ENCODE assay signal across 1 cellular context in genomic region chr15:90716976-90717821, GRCh38.
A peak's percentile ranks its signal among the peaks of the same experiment; 100 is the strongest.
TF ChIP-seq lines count a peak whose summit lies in the region.

TSS of gene BLM (plus strand) at chr15:90717346. CDS start at chr15:90747393, 30,047 bp downstream.

TF ChIP-seq in GM12878, 131 proteins besides CTCF, POLR2A, EP300 and RAD21 (continued from another document and continues in another):
- no peak for TF ChIP-seq CEBPZ (IDR thresholded peaks at IDR 0.05; ENCODE audit: low read depth, low read length)
- TF ChIP-seq ZBTB11 (CRISPR knock-in tag; IDR thresholded peaks at IDR 0.05): no peak
- TF ChIP-seq EZH2 (IDR thresholded peaks at IDR 0.05; ENCODE audit: borderline replicate concordance, control insufficient read depth, low read depth, low read length): no peak
- TF ChIP-seq IKZF2 (IDR thresholded peaks at IDR 0.05): peak in 1 of 2 experiments; percentile 48; a peak in 2 of 4 replicates
- TF ChIP-seq USF1 (IDR thresholded peaks at IDR 0.05; ENCODE audit: borderline replicate concordance, extremely low read length, insufficient read depth, low read depth, low read length): peak; percentile 61
- no peak for TF ChIP-seq TBL1XR1 (IDR thresholded peaks at IDR 0.05; ENCODE audit: low read depth, low read length)
- no peak for TF ChIP-seq BCL3 (IDR thresholded peaks at IDR 0.05; ENCODE audit: borderline replicate concordance, insufficient read depth, low read depth, low read length, poor library complexity, severe bottlenecking)
- no peak for TF ChIP-seq YBX1 (IDR thresholded peaks at IDR 0.05)
- TF ChIP-seq NFXL1 (IDR thresholded peaks at IDR 0.05; ENCODE audit: borderline replicate concordance): no peak
- no peak for TF ChIP-seq SREBF1 (IDR thresholded peaks at IDR 0.05; ENCODE audit: low read length)
- 0 out of 2 replicates have a peak, but pooled peaks have one; percentile 10 for TF ChIP-seq HCFC1 (IDR thresholded peaks at IDR 0.05; ENCODE audit: low read length)
- no peak for TF ChIP-seq ZZZ3 (IDR thresholded peaks at IDR 0.05; ENCODE audit: control insufficient read depth, insufficient read length, low read depth)
- no peak for TF ChIP-seq NR2C1 (IDR thresholded peaks at IDR 0.05)
- TF ChIP-seq CEBPB (IDR thresholded peaks at IDR 0.05; ENCODE audit: borderline replicate concordance in 1 of 2, low read depth in 2 of 2, low read length in 2 of 2): no peak
- TF ChIP-seq ELK1 (IDR thresholded peaks at IDR 0.05; ENCODE audit: low read depth, low read length): peak; percentile 70; the same call in 1 of the 2 replicates
- peak; percentile 90 for TF ChIP-seq TAF1 (IDR thresholded peaks at IDR 0.05; ENCODE audit: borderline replicate concordance, low read depth, low read length)
- TF ChIP-seq EED (IDR thresholded peaks at IDR 0.05; ENCODE audit: low read depth): peak; percentile 58
- no peak for TF ChIP-seq MTA2 (IDR thresholded peaks at IDR 0.05; ENCODE audit: low read depth)
- TF ChIP-seq ZNF384 (IDR thresholded peaks at IDR 0.05; ENCODE audit: borderline replicate concordance, low read depth, low read length): no peak
- TF ChIP-seq MYC (IDR thresholded peaks at IDR 0.05; ENCODE audit: insufficient read depth, insufficient read length, insufficient replicate concordance, low read length, severe bottlenecking): no peak
- TF ChIP-seq ATF2 (IDR thresholded peaks at IDR 0.05; ENCODE audit: low read length): no peak
- TF ChIP-seq MTA3 (IDR thresholded peaks at IDR 0.05; ENCODE audit: borderline replicate concordance, low read length): no peak; the same call in 1 of the 2 replicates
- peak in 1 of 2 experiments; percentile 63; a peak in 3 of 4 replicates for TF ChIP-seq SRF (IDR thresholded peaks at IDR 0.05; ENCODE audit: low read depth in 2 of 2, low read length in 2 of 2)
- no peak for TF ChIP-seq ZNF592 (IDR thresholded peaks at IDR 0.05)
- TF ChIP-seq CUX1 (IDR thresholded peaks at IDR 0.05; ENCODE audit: insufficient replicate concordance, low read depth, low read length): no peak
- TF ChIP-seq ZBTB33 (IDR thresholded peaks at IDR 0.05): no peak
- no peak for TF ChIP-seq BCL11A (IDR thresholded peaks at IDR 0.05; ENCODE audit: low read depth, low read length)
- TF ChIP-seq YY1 (IDR thresholded peaks at IDR 0.05; ENCODE audit: low read depth, low read length): no peak; the same call in 1 of the 2 replicates
- no peak for TF ChIP-seq JUNB (IDR thresholded peaks at IDR 0.05)
- no peak for TF ChIP-seq STAT3 (IDR thresholded peaks at IDR 0.05; ENCODE audit: low read depth, low read length)
- TF ChIP-seq FOXM1 (IDR thresholded peaks at IDR 0.05; ENCODE audit: low read depth, low read length): 0 out of 2 replicates have a peak, but pooled peaks have one; percentile 40
